ENCODE assay signal across 8 cellular contexts in genomic region chr1:155858805-155859233, GRCh38. TPM values are rescaled to one million over a fixed set of nuclear protein-coding genes. Genes with fewer than 3 reads are reported as not detected.
DNase-seq lines count a peak whose midpoint lies in the region; ATAC-seq, FAIRE-seq and TF ChIP-seq lines count a peak whose summit lies in the region.

No MANE protein-coding gene starts in this region.

- no peak for FAIRE-seq in GM12892 (lab: Jason Lieb, UNC)

- peak; percentile 11 for ATAC-seq in GM18517 (IDR thresholded peaks at IDR 0.05; ENCODE audit: unreplicated experiment)
- ATAC-seq in HG02943 (IDR thresholded peaks at IDR 0.05; ENCODE audit: low read depth, unreplicated experiment), result peak; percentile 23
- no peak for ATAC-seq in GM18519 (IDR thresholded peaks at IDR 0.05; ENCODE audit: low FRiP score, unreplicated experiment)

- intact Hi-C loops in esophagus squamous epithelium (cut with DNase I), result no loop called here

- TF ChIP-seq CTCF in VCaP (conservative IDR thresholded peaks at IDR 0.05) (no peak), esophagus squamous epithelium (IDR thresholded peaks at IDR 0.05) (no peak)

- DNase-seq in esophagus squamous epithelium (lab: John Stamatoyannopoulos, UW), result no peak
- peak; percentile 79 for DNase-seq in renal cortical epithelial cell (ENCODE audit: low read depth)
- DNase-seq in GM12892 (ENCODE audit: insufficient read length), result no peak
- DNase-seq in GM19238 (ENCODE audit: insufficient read length, low spot score), result no peak

- peaks cover 0 to 17% (median 10%) of the 10 kb centered on the region in 3 donors for H3K36me3 ChIP-seq in esophagus squamous epithelium

- peaks cover 0 to 9% (median 0%) of the 10 kb centered on the region in 4 donors for H3K27me3 ChIP-seq in esophagus squamous epithelium

- H3K4me3 ChIP-seq in esophagus squamous epithelium, result peak overlapping the region; percentile 28 to 65 (median 49)

- TF ChIP-seq POLR2A in esophagus squamous epithelium (IDR thresholded peaks at IDR 0.05) (no peak), GM12892 (IDR thresholded peaks at IDR 0.05; ENCODE audit: low read depth, low read length) (no peak)

- 43 to 52% methylated on average over 10 to 12 of the region's 12 CpGs for WGBS in esophagus squamous epithelium, 2 donors

- peaks cover 9 to 45% (median 14%) of the 10 kb centered on the region in 3 donors for H3K4me1 ChIP-seq in esophagus squamous epithelium

- H3K9me3 ChIP-seq in esophagus squamous epithelium, result no peaks in the 10 kb centered on the region

- H3K27ac ChIP-seq in VCaP (peak overlapping the region; percentile 67), esophagus squamous epithelium (peak overlapping the region; percentile 74 to 92 (median 89))

RNA-seq across cellular contexts. Expression of gene SYT11, which starts 0.5 kb away (rescaled TPM):
- total RNA-seq in esophagus squamous epithelium (1 to 10 TPM in 3 of 4 donors, under 1 TPM in 1; 0.87 to 5.3 (median 2.7) TPM), renal cortical epithelial cell (20.3 and 35.1 TPM in 2 replicates)
- polyA plus RNA-seq in GM12892 (2012; ENCODE audit: missing spikeins), result 11.8 TPM

RNA-seq across cellular contexts. Expression of gene GON4L, which starts 1.8 kb away (rescaled TPM):
- total RNA-seq in esophagus squamous epithelium (10 to 100 TPM; 12.2 to 32.8 (median 18.7) TPM), renal cortical epithelial cell (17.4 and 46.1 TPM in 2 replicates)
- 28.2 TPM for polyA plus RNA-seq in GM12892 (2012; ENCODE audit: missing spikeins)

RNA-seq across cellular contexts. Expression of gene RIT1, which starts 52.3 kb away (rescaled TPM):
- 10 to 100 TPM; 35.3 to 55.4 (median 42.6) TPM for total RNA-seq in esophagus squamous epithelium
- 38.4 and 88.2 TPM in 2 replicates for total RNA-seq in renal cortical epithelial cell
- 19.8 TPM for polyA plus RNA-seq in GM12892 (2012; ENCODE audit: missing spikeins)
